Comparison of ENCODE assay signal across 15 cellular contexts in genomic region chr9:88590558-88591146, GRCh38. TPM values are rescaled to one million over a fixed set of nuclear protein-coding genes. Genes with fewer than 3 reads are reported as not detected.
DNase-seq lines count a peak whose midpoint lies in the region; ATAC-seq, FAIRE-seq and TF ChIP-seq lines count a peak whose summit lies in the region.
"Had no signal": no experiment of that assay in that cellular context is flagged by ENCODE, and none has a peak within 500 bp of the region (broad histone marks: within the 10 kb centered on the region; RNA-seq: fewer than 3 reads in every experiment).

No MANE protein-coding gene starts in this region.

- no peak overlapping the region for H4K91ac ChIP-seq in IMR-90 (ENCODE audit: insufficient read depth, low read depth, low read length)

- H3K9ac ChIP-seq in SK-N-SH (no peak overlapping the region), IMR-90 (ENCODE audit: low read depth, low read length) (no peak overlapping the region)

- POLR2A ChIA-PET in SK-N-SH (lab: Yijun Ruan, JAX) = no interaction called here
- POLR2A ChIA-PET in IMR-90 (lab: Charles Lee; ENCODE audit: unreplicated experiment) = no interaction called here

- no peak overlapping the region for H2AFZ ChIP-seq in SK-N-SH (ENCODE audit: low read depth)
- no peak overlapping the region for H2AFZ ChIP-seq in IMR-90 (replicated peaks; ENCODE audit: low read length, poor library complexity)

- no TSS peak for BruUV-seq in IMR-90 (replicated peaks; lab: Mats Ljungman, UMichigan)

- H2BK120ac ChIP-seq in IMR-90 (ENCODE audit: low read depth, low read length) = no peak overlapping the region

- no peak for DNase-seq in SK-N-SH
- no peak for DNase-seq in IMR-90
- DNase-seq in SW 1271 (lab: John Stamatoyannopoulos, UW) = peak; percentile 7 to 10
- no peak for DNase-seq in kidney epithelial cell (ENCODE audit: low read depth)
- DNase-seq in stomach = no peak
- DNase-seq in occipital lobe (lab: John Stamatoyannopoulos, UW) = no peak
- no peak for DNase-seq in GM12892 (ENCODE audit: insufficient read length)
- DNase-seq: activated CD4-positive, CD25-positive, alpha-beta regulatory T cell treated with anti-CD3 and anti-CD28 coated beads, Interleukin-2, amount 50 U/mL, for 72 hours; DMS79 treated with DMSO at 0.1 percent for 48 hours; mesenchymal stem cell; NCI-H1092 treated with DMSO at 0.1 percent for 48 hours; NCI-H524; stimulated activated CD4-positive, alpha-beta T cell treated with anti-CD3 and anti-CD28 coated beads, Interleukin-12 subunit alpha, Interleukin-12 subunit beta, amount 100 ng/mL, for 4 hours had no signal

- H4K5ac ChIP-seq in IMR-90 (ENCODE audit: low read depth, low read length) = no peak overlapping the region

- H4K8ac ChIP-seq in IMR-90 (ENCODE audit: low read depth in 2 of 2, low read length in 2 of 2) = no peak overlapping the region

- H3K4me2 ChIP-seq in SK-N-SH = no peak overlapping the region
- no peak overlapping the region for H3K4me2 ChIP-seq in IMR-90 (ENCODE audit: low read depth, low read length)

- H3K79me1 ChIP-seq in IMR-90 (ENCODE audit: low read depth in 1 of 2, low read length in 2 of 2) = no peaks in the 10 kb centered on the region

- no peaks in the 10 kb centered on the region for H3K9me2 ChIP-seq in SK-N-SH

- WGBS in SK-N-SH (ENCODE audit: low lambda C conversion rate) = 78% methylated on average over 14 of the region's 14 CpGs
- WGBS in IMR-90 (ENCODE audit: extremely low coverage in 2 of 2, insufficient read length in 1 of 2), 2 experiments = 98% methylated on average over 7 of the region's 14 CpGs; no CpG with 5 or more reads in 1 of the 2 experiments
- WGBS in stomach, 5 donors = 82 to 90% (median 86%) methylated on average over 14 of the region's 14 CpGs

- in situ Hi-C loops in IMR-90 (cut with MboI; ENCODE audit: low sequenced_read_pairs) = loop anchor here (5.0 to 10.0 kb wide), 2 partner anchors 412 to 684 kb away; no protein-coding TSS in a partner anchor

- H4K20me1 ChIP-seq in SK-N-SH (ENCODE audit: insufficient read depth) (no peaks in the 10 kb centered on the region), IMR-90 (ENCODE audit: insufficient read depth, low read length) (no peaks in the 10 kb centered on the region)

- H3K4me3 ChIP-seq in SK-N-SH (ENCODE audit: low read depth in 2 of 2, low read length in 1 of 2) = no peak overlapping the region
- no peak overlapping the region for H3K4me3 ChIP-seq in IMR-90 (ENCODE audit: insufficient read depth, low read depth, low read length)
- H3K4me3 ChIP-seq in kidney epithelial cell (ENCODE audit: low read depth, low read length) = no peak overlapping the region
- H3K4me3 ChIP-seq in stomach = no peak overlapping the region

- H3K36me3 ChIP-seq in SK-N-SH (replicated peaks in 1 of 2; ENCODE audit: control insufficient read depth in 1 of 2, insufficient read depth in 2 of 2, low read length in 1 of 2) (no peaks in the 10 kb centered on the region), IMR-90 (ENCODE audit: control insufficient read depth, insufficient read depth, low read length) (no peaks in the 10 kb centered on the region), kidney epithelial cell (ENCODE audit: control insufficient read depth, insufficient read depth, low read length) (no peaks in the 10 kb centered on the region), stomach (no peaks in the 10 kb centered on the region)

- TF ChIP-seq CTCF in SK-N-SH (IDR thresholded peaks at IDR 0.05) = peak; percentile 16; the same call in 1 of the 2 replicates
- TF ChIP-seq CTCF in IMR-90 (conservative IDR thresholded peaks at IDR 0.05; ENCODE audit: low read depth, low read length) = no peak
- peak; percentile 14 for TF ChIP-seq CTCF in kidney epithelial cell (IDR thresholded peaks at IDR 0.05; ENCODE audit: insufficient read depth, low read length, poor library complexity, severe bottlenecking)
- TF ChIP-seq CTCF in stomach (IDR thresholded peaks at IDR 0.05) = no peak

- H2BK20ac ChIP-seq in IMR-90 (ENCODE audit: low read depth, low read length) = no peak overlapping the region

- H3K27ac ChIP-seq in SK-N-SH (ENCODE audit: low read depth in 2 of 2, low read length in 1 of 2) = no peak overlapping the region
- no peak overlapping the region for H3K27ac ChIP-seq in IMR-90 (ENCODE audit: insufficient read depth, low read length)
- no peak overlapping the region for H3K27ac ChIP-seq in stomach

- H3K27me3 ChIP-seq in SK-N-SH (ENCODE audit: insufficient read depth) = no peaks in the 10 kb centered on the region
- H3K27me3 ChIP-seq in IMR-90 (ENCODE audit: control insufficient read depth, insufficient read depth, low read length) = no peaks in the 10 kb centered on the region
- H3K27me3 ChIP-seq in kidney epithelial cell (ENCODE audit: control insufficient read depth, insufficient read depth, low read length) = no peaks in the 10 kb centered on the region
- H3K27me3 ChIP-seq in stomach = no peaks in the 10 kb centered on the region

- dilution Hi-C loops in IMR-90 (cut with HindIII; ENCODE audit: low sequenced_read_pairs, unreplicated experiment) = no loop called here

- no peak overlapping the region for H2BK5ac ChIP-seq in IMR-90 (ENCODE audit: low read depth, low read length, poor library complexity, severe bottlenecking)

- no peak overlapping the region for H3K56ac ChIP-seq in IMR-90 (ENCODE audit: extremely low read depth, insufficient read depth, low read length)

- no peak overlapping the region for H3K23ac ChIP-seq in IMR-90 (ENCODE audit: low read depth, low read length)

- no peak for FAIRE-seq in GM12892 (lab: Jason Lieb, UNC)
- FAIRE-seq: urothelium cell line had no signal

- TF ChIP-seq POLR2A in IMR-90 (IDR thresholded peaks at IDR 0.05; ENCODE audit: low read depth, low read length) (no peak), stomach (IDR thresholded peaks at IDR 0.05) (no peak), GM12892 (IDR thresholded peaks at IDR 0.05; ENCODE audit: low read depth, low read length) (no peak)

- CTCF ChIA-PET in SK-N-SH (lab: Yijun Ruan, JAX) (interaction anchor here (1.4 to 2.6 kb wide), 2 partner anchors 12 to 410 kb away, joined by 5 to 9 read pairs; no protein-coding TSS in a partner anchor), IMR-90 (lab: Yijun Ruan, JAX) (no interaction called here)

- no peak overlapping the region for H3K18ac ChIP-seq in IMR-90 (ENCODE audit: low read depth, low read length)

- H2AK9ac ChIP-seq in IMR-90 (replicated peaks; ENCODE audit: low read depth, low read length, poor library complexity) = no peak overlapping the region

- H3K9me3 ChIP-seq in SK-N-SH (no peaks in the 10 kb centered on the region), IMR-90 (ENCODE audit: control insufficient read depth, insufficient read depth, low read length) (no peaks in the 10 kb centered on the region), stomach (no peaks in the 10 kb centered on the region)

- H2BK15ac ChIP-seq in IMR-90 (ENCODE audit: low read depth, low read length) = no peak overlapping the region; the same call in 2 of the 3 replicates

- H3K79me2 ChIP-seq in SK-N-SH (ENCODE audit: insufficient read depth) = no peaks in the 10 kb centered on the region

- no peaks in the 10 kb centered on the region for H3K9me1 ChIP-seq in IMR-90 (ENCODE audit: insufficient read depth, low read length)

- TF ChIP-seq RAD21 in SK-N-SH (IDR thresholded peaks at IDR 0.05; ENCODE audit: low read length) (no peak), IMR-90 (IDR thresholded peaks at IDR 0.05; ENCODE audit: low read length) (no peak)

- no peak overlapping the region for H2AK5ac ChIP-seq in IMR-90 (ENCODE audit: low read depth, low read length)

- H3K4me1 ChIP-seq in SK-N-SH (ENCODE audit: control insufficient read depth in 1 of 2, insufficient read depth in 2 of 2, low read depth in 1 of 2, low read length in 1 of 2) = no peaks in the 10 kb centered on the region
- H3K4me1 ChIP-seq in IMR-90 (ENCODE audit: control insufficient read depth, insufficient read depth, low read length) = peaks cover 1% of the 10 kb centered on the region; the same call in 1 of the 2 replicates
- H3K4me1 ChIP-seq in stomach = peaks cover 0 to 6% (median 0%) of the 10 kb centered on the region in 4 donors

- H3F3A ChIP-seq in SK-N-SH (replicated peaks; ENCODE audit: insufficient read depth) = no peaks in the 10 kb centered on the region

- H3K4ac ChIP-seq in IMR-90 (ENCODE audit: low read depth, low read length) = no peak overlapping the region

- intact Hi-C loops in IMR-90 (cut with micrococcal nuclease) (loop anchor here (5.0 to 10.0 kb wide), 6 partner anchors 132 to 724 kb away; partner anchors contain the start of genes CKS2, SECISBP2 and SHC3), stomach (cut with DNase I; ENCODE audit: low total_unique reads) (loop anchor here (5.0 kb wide), 1 partner anchor 412 kb away; no protein-coding TSS in a partner anchor)

- TF ChIP-seq EP300 in SK-N-SH (IDR thresholded peaks at IDR 0.05; ENCODE audit: borderline replicate concordance in 1 of 2, low read depth in 1 of 2, low read length in 1 of 2) (no peak), stomach (IDR thresholded peaks at IDR 0.05) (no peak)

- H3K14ac ChIP-seq in IMR-90 (replicated peaks; ENCODE audit: low read depth, low read length) = no peak overlapping the region

- no peak; the same call in 2 of the 3 replicates for ATAC-seq in SK-N-SH treated with all-trans-retinoic acid at 6 μM for 48 hours
- ATAC-seq in IMR-90 (ENCODE audit: low read depth) = no peak

TF ChIP-seq in SK-N-SH, 30 proteins besides CTCF, POLR2A, EP300 and RAD21 (continues in another document):
- TF ChIP-seq CHD2 (IDR thresholded peaks at IDR 0.05; ENCODE audit: low read length, partially characterized antibody) (no peak), TCF12 (IDR thresholded peaks at IDR 0.05) (no peak), RCOR1 (IDR thresholded peaks at IDR 0.05; ENCODE audit: low read length) (no peak)

TF ChIP-seq in SK-N-SH treated with all-trans-retinoic acid at 6 μM for 48 hours, 23 proteins besides CTCF, POLR2A, EP300 and RAD21 (continues in another document):
- no peak for TF ChIP-seq BACH2 (CRISPR knock-in tag; IDR thresholded peaks at IDR 0.05; ENCODE audit: borderline replicate concordance)
- no peak for TF ChIP-seq ZNF8 (CRISPR knock-in tag; IDR thresholded peaks at IDR 0.05)
- TF ChIP-seq PPARA (CRISPR knock-in tag; IDR thresholded peaks at IDR 0.05; ENCODE audit: borderline replicate concordance) = no peak

TF ChIP-seq in IMR-90, 13 proteins besides CTCF, POLR2A, EP300 and RAD21 (continues in another document):
- TF ChIP-seq NFE2L2 (IDR thresholded peaks at IDR 0.05; ENCODE audit: low read depth, low read length) (no peak), CHD1 (IDR thresholded peaks at IDR 0.05; ENCODE audit: low read depth, low read length) (no peak), BHLHE40 (IDR thresholded peaks at IDR 0.05; ENCODE audit: low read depth, low read length) (no peak)

RNA-seq across cellular contexts. Expression of gene NXNL2, which starts 55.7 kb away (rescaled TPM):
- polyA plus RNA-seq in SK-N-SH (2012; rRNA removed) (3.0 and 3.1 TPM in 2 replicates), IMR-90 (2012; rRNA removed) (6.4 and 9.1 TPM in 2 replicates), stomach (1 to 10 TPM in 1 of 3 donors, under 1 TPM in 1, not detected in 1; 0.43 to 1.1 TPM)
- polyA plus RNA-seq in SK-N-SH (2012; cell fraction: cytosol; rRNA removed) = 1.9 and 2.3 TPM in 2 replicates
- 4.0 and 6.5 TPM in 2 replicates for polyA plus RNA-seq in SK-N-SH (2012; cell fraction: nucleus; rRNA removed)
- total RNA-seq in IMR-90 (2012; rRNA removed) (3.2 and 4.7 TPM in 2 replicates), kidney epithelial cell (0.55 and 4.3 TPM in 2 replicates), stomach (not detected), occipital lobe (0.78 TPM)
- 12.3 and 16.6 TPM in 2 replicates for polyA plus RNA-seq in IMR-90 (2012; cell fraction: cytosol; rRNA removed)
- 5.2 and 20.4 TPM in 2 replicates for polyA plus RNA-seq in IMR-90 (2012; cell fraction: nucleus; rRNA removed; ENCODE audit: low replicate concordance)
- not detected for polyA plus RNA-seq in GM12892 (2012; ENCODE audit: missing spikeins)

Comparison
In these comparisons a context has a peak if more than half of its experiments do, and no peak if none do; other contexts are left out.
1. DNase-seq: peak in SW 1271 (2 of 2); none in SK-N-SH (single experiment), IMR-90 (single experiment), kidney epithelial cell (single experiment), stomach (single experiment), occipital lobe (single experiment) and GM12892 (single experiment).
2. CTCF ChIP-seq: peak in SK-N-SH (single experiment) and kidney epithelial cell (single experiment); none in IMR-90 (single experiment) and stomach (0 of 7).